Comparison of ENCODE assay signal across 23 cellular contexts in the genomic region with DNA sequence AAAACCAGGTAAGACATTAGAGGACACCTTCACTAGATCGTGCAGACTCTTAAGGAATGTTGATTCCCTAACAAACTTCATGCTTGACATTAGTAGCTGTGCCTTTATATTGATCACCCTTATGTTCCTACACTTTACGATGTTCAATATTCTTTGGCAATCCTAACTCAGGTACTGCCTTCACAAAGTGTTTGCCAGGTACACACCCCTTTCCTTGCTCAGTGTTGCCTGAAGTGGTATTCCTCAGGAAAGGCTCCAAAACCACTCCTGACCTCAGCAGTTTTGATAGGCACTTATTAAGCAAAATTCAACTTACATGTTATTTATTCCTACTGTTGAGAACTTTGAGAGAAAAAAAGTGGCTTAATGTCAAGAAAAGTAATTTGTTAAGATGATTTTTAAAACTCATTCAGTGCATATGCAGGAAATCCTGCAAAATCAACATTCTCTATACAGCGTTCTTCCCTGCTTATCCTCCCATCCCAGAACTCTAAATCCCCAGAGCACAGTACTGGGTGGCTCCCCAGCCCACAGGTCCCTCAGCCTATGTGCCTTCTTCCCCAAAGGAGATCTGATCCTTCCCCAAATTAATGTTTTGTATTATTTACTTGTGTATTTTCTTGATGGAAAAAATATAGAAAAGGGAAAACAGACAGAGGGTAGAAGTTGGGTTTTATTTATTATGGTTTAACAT.
"Had no signal": no experiment of that assay in that cellular context is flagged by ENCODE, and none has a peak within 500 bp of the region (broad histone marks: within the 10 kb centered on the region; RNA-seq: fewer than 3 reads in every experiment).

No MANE protein-coding gene starts in this region.

- H3K9me3 ChIP-seq: gastrocnemius medialis, neutrophil, prostate gland, right atrium auricular region, suprapubic skin, uterus had no signal

- H2AFZ ChIP-seq: parathyroid adenoma had no signal

- H3K36me3 ChIP-seq: gastrocnemius medialis, neutrophil, prostate gland, right atrium auricular region, suprapubic skin, uterus had no signal

- H3K79me2 ChIP-seq: parathyroid adenoma had no signal

- ATAC-seq: effector memory CD8-positive, alpha-beta T cell; gastrocnemius medialis; left lobe of liver; natural killer cell treated with Interleukin-12 subunit alpha and Interleukin-12 subunit beta and Interleukin-15 and Interleukin-18, amount 100 ng/mL, for 72 hours; sciatic nerve; stimulated activated naive CD8-positive, alpha-beta T cell treated with anti-CD3 and anti-CD28 coated beads, Interleukin-15, amount 100 ng/mL, for 72 hours had no signal

- H3K4me3 ChIP-seq: gastrocnemius medialis, prostate gland, right atrium auricular region, smooth muscle cell, suprapubic skin, uterus had no signal

- H3K9ac ChIP-seq: parathyroid adenoma had no signal

- DNase-seq: cerebellar nuclear complex; cortex of kidney; effector memory CD8-positive, alpha-beta T cell; foreskin fibroblast; gastrocnemius medialis; head of caudate nucleus; naive B cell; stimulated activated CD4-positive, alpha-beta T cell treated with anti-CD3 and anti-CD28 coated beads, Interleukin-12 subunit alpha, Interleukin-12 subunit beta, amount 100 ng/mL, for 4 hours; stimulated activated CD4-positive, alpha-beta T cell treated with anti-CD3 and anti-CD28 coated beads, Interleukin-1b, Interleukin-23, amount 100 ng/mL, for 48 hours; stimulated activated CD4-positive, alpha-beta T cell treated with anti-CD3 and anti-CD28 coated beads, Interleukin-4, amount 100 ng/mL, for 1 hour; stimulated activated CD8-positive, alpha-beta memory T cell treated with anti-CD3 and anti-CD28 coated beads, Interleukin-4, amount 100 ng/mL, for 48 hours; stimulated activated naive CD4-positive, alpha-beta T cell; stimulated activated naive CD8-positive, alpha-beta T cell treated with anti-CD3 and anti-CD28 coated beads, Interleukin-15, amount 100 ng/mL, for 72 hours; uterus had no signal

- H3K27ac ChIP-seq: gastrocnemius medialis, neutrophil, parathyroid adenoma, prostate gland, right atrium auricular region, suprapubic skin, uterus had no signal

- H3K27me3 ChIP-seq: gastrocnemius medialis, right atrium auricular region, suprapubic skin, uterus had no signal

- H3K4me1 ChIP-seq: gastrocnemius medialis, parathyroid adenoma, prostate gland, right atrium auricular region, uterus had no signal

- H3K4me2 ChIP-seq: smooth muscle cell had no signal
